8 cellular contexts compared by ENCODE assay signal in genomic region chr4:118270492-118270891, GRCh38.
DNase-seq lines count a peak whose midpoint lies in the region; ATAC-seq and TF ChIP-seq lines count a peak whose summit lies in the region.

No MANE protein-coding gene starts in this region.

- WGBS in heart left ventricle, 4 donors, result 0 to 7% (median 5%) methylated on average over 2 of the region's 2 CpGs

- no peak overlapping the region for H3K27ac Mint-ChIP-seq in memory B cell

- peaks cover 2% of the 10 kb centered on the region for H3K4me1 Mint-ChIP-seq in memory B cell

- no peaks in the 10 kb centered on the region for H3K36me3 Mint-ChIP-seq in memory B cell

- H3K4me3 ChIP-seq in heart left ventricle, result no peak overlapping the region
- H3K4me3 ChIP-seq in cardiac fibroblast (replicated peaks in 1 of 2; ENCODE audit: low read depth in 2 of 2, low read length in 2 of 2), result no peak overlapping the region

- DNase-seq in heart left ventricle, result no peak
- no peak for DNase-seq in left ventricle myocardium superior
- peak; percentile 21 to 61 for DNase-seq in NCI-H446 (lab: John Stamatoyannopoulos, UW)
- peak; percentile 70 to 74 for DNase-seq in cardiac fibroblast (ENCODE audit: low read depth in 2 of 2)
- DNase-seq in memory B cell (ENCODE audit: low spot score in 2 of 2), result no peak
- no peak for DNase-seq in activated CD4-positive, CD25-positive, alpha-beta regulatory T cell treated with anti-CD3 and anti-CD28 coated beads, Interleukin-2, amount 50 U/mL, for 72 hours

- intact Hi-C loops in heart left ventricle (cut with DNase I) (loop anchor here in 1 of 10 donors (10.0 kb wide), 1 partner anchor 414 kb away; the partner anchor contains the start of gene METTL14), left ventricle myocardium superior (cut with micrococcal nuclease) (no loop called here)

- no peaks in the 10 kb centered on the region for H3K9me3 ChIP-seq in heart left ventricle

- peaks cover 0 to 2% (median 0%) of the 10 kb centered on the region in 12 donors for H3K4me1 ChIP-seq in heart left ventricle

- no peak overlapping the region for H3K4me3 Mint-ChIP-seq in memory B cell

- H3K27ac ChIP-seq in heart left ventricle, result no peak overlapping the region

- H3K36me3 ChIP-seq in heart left ventricle, result no peaks in the 10 kb centered on the region

- TF ChIP-seq CTCF in heart left ventricle (IDR thresholded peaks at IDR 0.05), result peak; percentile 31 to 67 (median 52)
- TF ChIP-seq CTCF in cardiac fibroblast (IDR thresholded peaks at IDR 0.05; ENCODE audit: low read depth, low read length), result peak; percentile 32

- no peak for ATAC-seq in heart left ventricle
- no peak for ATAC-seq in left ventricle myocardium superior
- peak; percentile 52 for ATAC-seq in HG02938 (IDR thresholded peaks at IDR 0.05; ENCODE audit: unreplicated experiment)
- peak; percentile 35 for ATAC-seq in memory B cell (ENCODE audit: low read depth)
- ATAC-seq in GM21423 (IDR thresholded peaks at IDR 0.05; ENCODE audit: unreplicated experiment), result no peak

- peaks cover 0 to 10% (median 3%) of the 10 kb centered on the region in 9 donors for H3K27me3 ChIP-seq in heart left ventricle

- no peaks in the 10 kb centered on the region for H3K9me3 Mint-ChIP-seq in memory B cell

- no peak for TF ChIP-seq POLR2A in heart left ventricle (IDR thresholded peaks at IDR 0.05)

- H3K27me3 Mint-ChIP-seq in memory B cell, result peaks cover 1% of the 10 kb centered on the region

Comparison
In these comparisons a context has a peak if more than half of its experiments do, and no peak if none do; other contexts are left out.
1. ATAC-seq: peak in HG02938 (single experiment) and memory B cell (single experiment); none in heart left ventricle (0 of 4), left ventricle myocardium superior (single experiment) and GM21423 (single experiment).
2. DNase-seq: peak in NCI-H446 (2 of 2) and cardiac fibroblast (2 of 2); none in heart left ventricle (0 of 5), left ventricle myocardium superior (single experiment), memory B cell (0 of 2) and activated CD4-positive, CD25-positive, alpha-beta regulatory T cell treated with anti-CD3 and anti-CD28 coated beads, Interleukin-2, amount 50 U/mL, for 72 hours (single experiment).